In the genomic region with DNA sequence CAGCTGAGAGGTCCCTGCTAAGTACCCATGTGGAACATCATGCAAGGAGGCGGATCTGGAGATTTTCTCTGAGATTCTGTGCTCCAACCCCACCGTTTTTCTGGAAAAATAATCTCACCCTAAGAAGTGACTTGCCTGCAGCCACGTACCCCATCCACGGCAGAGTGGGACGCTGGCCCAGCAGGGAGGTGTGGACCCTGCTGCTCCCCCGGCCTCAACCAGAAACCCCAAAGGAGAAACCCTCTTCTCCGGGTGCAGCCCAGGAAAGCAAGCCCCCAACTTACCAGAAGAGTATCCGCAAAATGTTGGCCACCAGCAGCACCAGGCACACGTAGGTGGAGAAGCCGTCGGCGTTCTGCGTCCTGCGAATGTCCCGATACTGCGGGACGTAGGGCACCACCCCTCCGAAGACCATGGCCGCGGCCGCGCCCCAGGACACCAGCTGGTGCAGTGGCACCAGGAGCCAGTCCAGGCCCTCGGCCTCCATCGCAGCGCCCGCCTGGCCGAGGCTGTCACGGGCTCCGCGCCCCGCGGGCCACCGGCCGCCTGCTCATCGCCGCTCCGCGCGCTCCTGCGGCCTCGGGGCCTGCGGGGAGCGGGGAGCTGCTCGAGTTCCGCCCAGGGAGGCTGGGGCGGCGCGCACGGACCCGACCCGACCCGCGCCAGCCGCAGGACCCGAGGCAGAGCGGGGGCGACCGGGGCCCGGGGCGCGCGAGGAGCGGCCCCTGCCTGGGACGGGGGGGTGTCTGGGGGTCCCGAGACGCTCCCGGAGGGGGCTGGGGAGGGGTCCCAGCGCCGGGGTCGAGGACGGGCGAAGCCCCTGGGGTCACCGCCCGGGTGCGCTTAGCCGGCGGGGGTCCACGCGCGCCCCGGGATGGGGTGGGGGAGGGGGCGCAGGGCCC, we compare ENCODE assay signal across 8 cellular contexts. TPM values are rescaled to one million over a fixed set of nuclear protein-coding genes. Genes with fewer than 3 reads are reported as not detected.
A peak's percentile ranks its signal among the peaks of the same experiment; 100 is the strongest.
DNase-seq lines count a peak whose midpoint lies in the region; ATAC-seq and TF ChIP-seq lines count a peak whose summit lies in the region.

No MANE protein-coding gene starts in this region.

- peak overlapping the region; percentile 62 for H3K4me3 ChIP-seq in HUES64 (ENCODE audit: low read length)
- H3K4me3 ChIP-seq in cardiac muscle cell = peak overlapping the region; percentile 97
- peak overlapping the region; percentile 58 for H3K4me3 ChIP-seq in parathyroid adenoma (ENCODE audit: low read depth, low read length)

- H3K27ac ChIP-seq in HUES64 (ENCODE audit: low read depth, low read length) (no peak overlapping the region), cardiac muscle cell (no peak overlapping the region), parathyroid adenoma (peak overlapping the region; percentile 25)

- no peaks in the 10 kb centered on the region for H3K27me3 Mint-ChIP-seq in activated T-helper 2 cell treated with anti-CD3 and anti-CD28 coated beads, Interferon-gamma antibody, Interleukin-2, Interleukin-4, amounts not matched to agents 10 μg/mL and 5 μg/mL and 100 μg/mL, durations not matched to agents 14 hours and 24 hours and 36 hours (ENCODE audit: low read depth)

- H3K4me2 ChIP-seq in parathyroid adenoma (ENCODE audit: low read length) = peak overlapping the region; percentile 75

- H3K36me3 ChIP-seq in HUES64 (ENCODE audit: insufficient read depth, low read length) (no peaks in the 10 kb centered on the region), cardiac muscle cell (no peaks in the 10 kb centered on the region), parathyroid adenoma (ENCODE audit: control insufficient read depth, insufficient read depth, low read length) (no peaks in the 10 kb centered on the region)

- H3K27ac Mint-ChIP-seq in activated T-helper 2 cell treated with anti-CD3 and anti-CD28 coated beads, Interferon-gamma antibody, Interleukin-2, Interleukin-4, amounts not matched to agents 10 μg/mL and 5 μg/mL and 100 μg/mL, durations not matched to agents 14 hours and 24 hours and 36 hours = peak overlapping the region; percentile 65

- no peaks in the 10 kb centered on the region; the same call in 1 of the 2 replicates for H3K4me1 ChIP-seq in HUES64 (ENCODE audit: insufficient read depth, low read length)
- H3K4me1 ChIP-seq in cardiac muscle cell (ENCODE audit: low read depth) = peaks cover 7% of the 10 kb centered on the region
- H3K4me1 ChIP-seq in parathyroid adenoma = peaks cover 11% of the 10 kb centered on the region

- 8% methylated on average over 81 of the region's 82 CpGs for WGBS in HUES64

- intact Hi-C loops in activated T-helper 2 cell treated with anti-CD3 and anti-CD28 coated beads, Interferon-gamma antibody, Interleukin-2, Interleukin-4, amounts not matched to agents 10 μg/mL and 5 μg/mL and 100 μg/mL, durations not matched to agents 14 hours and 24 hours and 36 hours (cut with micrococcal nuclease) = loop anchor here (1.0 to 10.0 kb wide), 4 partner anchors 13 to 426 kb away; partner anchors contain the start of gene TXNL4A

- H3K9ac ChIP-seq in HUES64 (ENCODE audit: low read depth, low read length) = no peak overlapping the region
- peak overlapping the region; percentile 33 for H3K9ac ChIP-seq in parathyroid adenoma

- peak overlapping the region; percentile 82 for H3K4me3 Mint-ChIP-seq in activated T-helper 2 cell treated with anti-CD3 and anti-CD28 coated beads, Interferon-gamma antibody, Interleukin-2, Interleukin-4, amounts not matched to agents 10 μg/mL and 5 μg/mL and 100 μg/mL, durations not matched to agents 14 hours and 24 hours and 36 hours (ENCODE audit: low read depth)

- no peaks in the 10 kb centered on the region for H3K9me3 Mint-ChIP-seq in activated T-helper 2 cell treated with anti-CD3 and anti-CD28 coated beads, Interferon-gamma antibody, Interleukin-2, Interleukin-4, amounts not matched to agents 10 μg/mL and 5 μg/mL and 100 μg/mL, durations not matched to agents 14 hours and 24 hours and 36 hours

- H3K27me3 ChIP-seq in HUES64 (ENCODE audit: insufficient read depth, low read length) = peaks cover 53% of the 10 kb centered on the region
- H3K27me3 ChIP-seq in cardiac muscle cell = peaks cover 13% of the 10 kb centered on the region
- no peaks in the 10 kb centered on the region for H3K27me3 ChIP-seq in parathyroid adenoma (ENCODE audit: control insufficient read depth, insufficient read depth, low read length)

- no peak for TF ChIP-seq CTCF in cardiac muscle cell (IDR thresholded peaks at IDR 0.05; ENCODE audit: low read depth, low read length)
- no peak for TF ChIP-seq CTCF in parathyroid adenoma (IDR thresholded peaks at IDR 0.05)

- H2AFZ ChIP-seq in parathyroid adenoma = peak overlapping the region; percentile 67

- H3K9me3 ChIP-seq in HUES64 (ENCODE audit: insufficient read depth, low read depth, low read length) (no peaks in the 10 kb centered on the region), cardiac muscle cell (ENCODE audit: low read depth) (no peaks in the 10 kb centered on the region), parathyroid adenoma (ENCODE audit: control insufficient read depth, low read length) (no peaks in the 10 kb centered on the region)

- peaks cover 32% of the 10 kb centered on the region for H3K36me3 Mint-ChIP-seq in activated T-helper 2 cell treated with anti-CD3 and anti-CD28 coated beads, Interferon-gamma antibody, Interleukin-2, Interleukin-4, amounts not matched to agents 10 μg/mL and 5 μg/mL and 100 μg/mL, durations not matched to agents 14 hours and 24 hours and 36 hours (ENCODE audit: low read depth)

- ATAC-seq in GM19025 (IDR thresholded peaks at IDR 0.05; ENCODE audit: low read depth, unreplicated experiment) = peak; percentile 30
- ATAC-seq in GM18519 (IDR thresholded peaks at IDR 0.05; ENCODE audit: low FRiP score, unreplicated experiment) = no peak

- DNase-seq in AG08395 (ENCODE audit: low spot score) (peak; percentile 41), cardiac muscle cell (ENCODE audit: low read depth in 1 of 2, low spot score in 1 of 2) (peak; percentile 36 to 62), putamen (ENCODE audit: low spot score) (no peak)
- no peak for DNase-seq in activated T-helper 2 cell treated with anti-CD3 and anti-CD28 coated beads, Interferon-gamma antibody, Interleukin-2, Interleukin-4, amounts not matched to agents 10 μg/mL and 5 μg/mL and 100 μg/mL, durations not matched to agents 14 hours and 24 hours and 36 hours (ENCODE audit: low spot score)

- H3K4me1 Mint-ChIP-seq in activated T-helper 2 cell treated with anti-CD3 and anti-CD28 coated beads, Interferon-gamma antibody, Interleukin-2, Interleukin-4, amounts not matched to agents 10 μg/mL and 5 μg/mL and 100 μg/mL, durations not matched to agents 14 hours and 24 hours and 36 hours (ENCODE audit: low read depth) = peaks cover 29% of the 10 kb centered on the region

- H3K79me2 ChIP-seq in parathyroid adenoma = peaks cover 45% of the 10 kb centered on the region

RNA-seq across cellular contexts. Expression of gene SLC66A2, which starts 0.8 kb away (rescaled TPM):
- polyA plus RNA-seq in HUES64 (2013, experiment 1 of 2) = 9.7 TPM
- polyA plus RNA-seq in HUES64 (2013, experiment 2 of 2) = 10.4 TPM
- total RNA-seq in activated T-helper 2 cell treated with anti-CD3 and anti-CD28 coated beads, Interferon-gamma antibody, Interleukin-2, Interleukin-4, amounts not matched to agents 10 μg/mL and 5 μg/mL and 100 μg/mL, durations not matched to agents 14 hours and 24 hours and 36 hours = 48.1 and 49.5 TPM in 2 replicates
- total RNA-seq in cardiac muscle cell = 28.6 and 43.9 TPM in 2 replicates
- polyA plus RNA-seq in cardiac muscle cell = 36.4 and 39.8 TPM in 2 replicates

RNA-seq across cellular contexts. Expression of gene HSBP1L1, which starts 13.8 kb away (rescaled TPM):
- polyA plus RNA-seq in HUES64 (2013, experiment 1 of 2) = 0.95 TPM
- polyA plus RNA-seq in HUES64 (2013, experiment 2 of 2) = 0.63 TPM
- 12.0 and 15.5 TPM in 2 replicates for total RNA-seq in activated T-helper 2 cell treated with anti-CD3 and anti-CD28 coated beads, Interferon-gamma antibody, Interleukin-2, Interleukin-4, amounts not matched to agents 10 μg/mL and 5 μg/mL and 100 μg/mL, durations not matched to agents 14 hours and 24 hours and 36 hours
- 2.5 and 6.3 TPM in 2 replicates for total RNA-seq in cardiac muscle cell
- 4.0 and 4.4 TPM in 2 replicates for polyA plus RNA-seq in cardiac muscle cell

RNA-seq across cellular contexts. Expression of gene TXNL4A, which starts 37.7 kb away (rescaled TPM):
- 175 TPM for polyA plus RNA-seq in HUES64 (2013, experiment 1 of 2)
- 158 TPM for polyA plus RNA-seq in HUES64 (2013, experiment 2 of 2)
- total RNA-seq in activated T-helper 2 cell treated with anti-CD3 and anti-CD28 coated beads, Interferon-gamma antibody, Interleukin-2, Interleukin-4, amounts not matched to agents 10 μg/mL and 5 μg/mL and 100 μg/mL, durations not matched to agents 14 hours and 24 hours and 36 hours = 181 and 194 TPM in 2 replicates
- total RNA-seq in cardiac muscle cell = 32.2 and 51.9 TPM in 2 replicates
- 287 and 318 TPM in 2 replicates for polyA plus RNA-seq in cardiac muscle cell

Comparison
In these comparisons a context has a peak if more than half of its experiments do, and no peak if none do; other contexts are left out.
1. DNase-seq: peak in AG08395 (single experiment) and cardiac muscle cell (2 of 2); none in activated T-helper 2 cell treated with anti-CD3 and anti-CD28 coated beads, Interferon-gamma antibody, Interleukin-2, Interleukin-4, amounts not matched to agents 10 μg/mL and 5 μg/mL and 100 μg/mL, durations not matched to agents 14 hours and 24 hours and 36 hours (single experiment) and putamen (single experiment).
2. Peak in every context shown above with its lines, with median percentiles within 50 percentile points of each other: H3K4me3 ChIP-seq.